In the genomic region with DNA sequence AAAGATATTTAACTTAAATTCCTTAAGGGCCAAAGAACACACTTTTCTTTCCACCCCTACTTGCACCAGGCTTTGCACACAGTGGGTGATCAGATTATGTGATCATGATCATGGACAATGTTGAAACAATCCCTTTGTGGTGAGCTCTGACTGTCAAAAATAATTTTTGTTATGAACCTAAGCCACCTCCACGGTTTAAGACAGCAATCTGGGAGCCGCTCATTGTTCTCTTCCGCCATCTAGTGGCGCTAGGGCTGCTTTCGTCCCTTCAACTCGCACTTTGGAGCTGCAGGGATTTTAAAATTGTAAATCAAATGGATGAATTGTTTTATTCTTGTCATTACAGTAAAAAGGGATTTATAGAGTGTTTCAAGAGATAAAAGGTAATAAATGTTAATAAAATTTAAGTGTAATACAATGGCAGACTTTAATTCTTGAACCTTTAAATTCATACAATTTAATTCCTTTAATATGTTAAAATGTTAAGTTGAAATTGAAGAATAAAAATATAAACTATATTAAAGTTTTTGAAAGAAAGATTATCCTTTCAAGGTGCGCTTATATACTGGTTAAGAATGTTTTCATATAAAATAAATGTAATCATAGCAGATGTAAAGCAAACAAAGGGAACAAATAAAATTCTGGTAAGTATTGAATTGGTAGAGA, we compare ENCODE assay signal across 8 cellular contexts. TPM values are rescaled to one million over a fixed set of nuclear protein-coding genes. Genes with fewer than 3 reads are reported as not detected.
DNase-seq lines count a peak whose midpoint lies in the region; ATAC-seq and TF ChIP-seq lines count a peak whose summit lies in the region.

No MANE protein-coding gene starts in this region.

- TF ChIP-seq CTCF in GM12873 (IDR thresholded peaks at IDR 0.05; ENCODE audit: insufficient read depth, low read depth, low read length, missing control alignments), result peak; percentile 89

- H3K9me3 ChIP-seq in aorta (ENCODE audit: control insufficient read depth, low read length), result no peaks in the 10 kb centered on the region

- H3K4me3 ChIP-seq in aorta (ENCODE audit: low read length in 2 of 2), result no peak overlapping the region

- ATAC-seq in HG02571 (IDR thresholded peaks at IDR 0.05; ENCODE audit: unreplicated experiment), result peak; percentile 87
- peak; percentile 93 for ATAC-seq in SK-N-SH treated with all-trans-retinoic acid at 6 μM for 48 hours
- no peak for ATAC-seq in aorta (ENCODE audit: low FRiP score)

- intact Hi-C loops in head of caudate nucleus (cut with DNase I), result no loop called here
- intact Hi-C loops in aorta (cut with DNase I), result loop anchor here (5.0 to 10.0 kb wide), 2 partner anchors 854 to 857 kb away; no protein-coding TSS in a partner anchor

- no peak overlapping the region for H3K27ac ChIP-seq in aorta (ENCODE audit: low read depth in 1 of 2, low read length in 2 of 2)

- no peaks in the 10 kb centered on the region for H3K4me1 ChIP-seq in aorta (ENCODE audit: control insufficient read depth in 1 of 2, insufficient read depth in 2 of 2, low read length in 2 of 2)

- DNase-seq in NCI-H1048 (lab: John Stamatoyannopoulos, UW) (peak; percentile 34), head of caudate nucleus (peak; percentile 32 to 86 (median 74)), putamen (ENCODE audit: low spot score) (peak; percentile 53), aorta (peak; percentile 67 to 83)
- DNase-seq in activated naive CD4-positive, alpha-beta T cell treated with anti-CD3 and anti-CD28 coated beads, Interleukin-2, amount 50 U/mL, for 16 hours, result peak; percentile 60

- 3% methylated on average over 7 of the region's 7 CpGs for WGBS in aorta, 2 donors

- H3K27me3 ChIP-seq in aorta (ENCODE audit: control insufficient read depth in 1 of 2, insufficient read depth in 2 of 2, low read length in 1 of 2), result no peaks in the 10 kb centered on the region

- no peaks in the 10 kb centered on the region for H3K36me3 ChIP-seq in aorta (ENCODE audit: control insufficient read depth in 1 of 2, insufficient read depth in 2 of 2, low read length in 1 of 2)

TF ChIP-seq in SK-N-SH treated with all-trans-retinoic acid at 6 μM for 48 hours, 23 proteins besides CTCF, POLR2A, EP300 and RAD21:
- TF ChIP-seq RARB (CRISPR knock-in tag; IDR thresholded peaks at IDR 0.05) (no peak), TCF4 (CRISPR knock-in tag; IDR thresholded peaks at IDR 0.05; ENCODE audit: borderline replicate concordance) (no peak), ZNF8 (CRISPR knock-in tag; IDR thresholded peaks at IDR 0.05) (no peak)
- TF ChIP-seq, protein P1, sequence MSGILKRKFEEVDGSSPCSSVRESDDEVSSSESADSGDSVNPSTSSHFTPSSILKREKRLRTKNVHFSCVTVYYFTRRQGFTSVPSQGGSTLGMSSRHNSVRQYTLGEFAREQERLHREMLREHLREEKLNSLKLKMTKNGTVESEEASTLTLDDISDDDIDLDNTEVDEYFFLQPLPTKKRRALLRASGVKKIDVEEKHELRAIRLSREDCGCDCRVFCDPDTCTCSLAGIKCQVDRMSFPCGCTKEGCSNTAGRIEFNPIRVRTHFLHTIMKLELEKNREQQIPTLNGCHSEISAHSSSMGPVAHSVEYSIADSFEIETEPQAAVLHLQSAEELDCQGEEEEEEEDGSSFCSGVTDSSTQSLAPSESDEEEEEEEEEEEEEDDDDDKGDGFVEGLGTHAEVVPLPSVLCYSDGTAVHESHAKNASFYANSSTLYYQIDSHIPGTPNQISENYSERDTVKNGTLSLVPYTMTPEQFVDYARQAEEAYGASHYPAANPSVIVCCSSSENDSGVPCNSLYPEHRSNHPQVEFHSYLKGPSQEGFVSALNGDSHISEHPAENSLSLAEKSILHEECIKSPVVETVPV (CRISPR knock-in tag; IDR thresholded peaks at IDR 0.05), result no peak
- TF ChIP-seq, protein P2, sequence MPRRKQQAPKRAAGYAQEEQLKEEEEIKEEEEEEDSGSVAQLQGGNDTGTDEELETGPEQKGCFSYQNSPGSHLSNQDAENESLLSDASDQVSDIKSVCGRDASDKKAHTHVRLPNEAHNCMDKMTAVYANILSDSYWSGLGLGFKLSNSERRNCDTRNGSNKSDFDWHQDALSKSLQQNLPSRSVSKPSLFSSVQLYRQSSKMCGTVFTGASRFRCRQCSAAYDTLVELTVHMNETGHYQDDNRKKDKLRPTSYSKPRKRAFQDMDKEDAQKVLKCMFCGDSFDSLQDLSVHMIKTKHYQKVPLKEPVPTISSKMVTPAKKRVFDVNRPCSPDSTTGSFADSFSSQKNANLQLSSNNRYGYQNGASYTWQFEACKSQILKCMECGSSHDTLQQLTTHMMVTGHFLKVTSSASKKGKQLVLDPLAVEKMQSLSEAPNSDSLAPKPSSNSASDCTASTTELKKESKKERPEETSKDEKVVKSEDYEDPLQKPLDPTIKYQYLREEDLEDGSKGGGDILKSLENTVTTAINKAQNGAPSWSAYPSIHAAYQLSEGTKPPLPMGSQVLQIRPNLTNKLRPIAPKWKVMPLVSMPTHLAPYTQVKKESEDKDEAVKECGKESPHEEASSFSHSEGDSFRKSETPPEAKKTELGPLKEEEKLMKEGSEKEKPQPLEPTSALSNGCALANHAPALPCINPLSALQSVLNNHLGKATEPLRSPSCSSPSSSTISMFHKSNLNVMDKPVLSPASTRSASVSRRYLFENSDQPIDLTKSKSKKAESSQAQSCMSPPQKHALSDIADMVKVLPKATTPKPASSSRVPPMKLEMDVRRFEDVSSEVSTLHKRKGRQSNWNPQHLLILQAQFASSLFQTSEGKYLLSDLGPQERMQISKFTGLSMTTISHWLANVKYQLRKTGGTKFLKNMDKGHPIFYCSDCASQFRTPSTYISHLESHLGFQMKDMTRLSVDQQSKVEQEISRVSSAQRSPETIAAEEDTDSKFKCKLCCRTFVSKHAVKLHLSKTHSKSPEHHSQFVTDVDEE (CRISPR knock-in tag; IDR thresholded peaks at IDR 0.05), result peak; percentile 61; the same call in 1 of the 2 replicates
TF ChIP-seq in SK-N-SH treated with all-trans-retinoic acid at 6 μM for 48 hours: peak in this region for 1.

RNA-seq across cellular contexts. Expression of a gene that starts 45.3 kb away (rescaled TPM):
- 1 to 10 TPM; 5.9 to 8.5 TPM for total RNA-seq in aorta
- polyA plus RNA-seq in aorta, result 1 to 10 TPM; 4.7 to 7.8 TPM
